In the genomic region with DNA sequence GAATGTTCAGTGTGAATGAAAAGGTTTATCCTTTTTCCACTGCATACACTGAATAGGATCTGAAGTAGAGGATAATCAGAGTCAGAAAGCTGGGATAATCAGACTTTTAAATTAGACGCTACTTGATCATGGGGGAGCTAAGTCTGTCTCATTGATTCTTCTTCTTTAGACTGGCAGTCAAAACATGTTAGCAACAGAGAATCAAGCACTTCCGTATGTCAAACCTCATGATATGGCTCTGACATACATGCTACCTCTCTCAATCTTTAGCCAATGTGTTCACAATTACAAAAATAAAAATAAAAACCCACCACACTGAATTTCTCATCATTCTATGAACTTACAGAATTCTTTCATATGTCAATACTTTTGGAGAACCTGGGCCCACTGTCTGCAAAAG, we compare ENCODE assay signal across 38 cellular contexts. TPM values are rescaled to one million over a fixed set of nuclear protein-coding genes. Genes with fewer than 3 reads are reported as not detected.
"Had no signal": no experiment of that assay in that cellular context is flagged by ENCODE, and none has a peak within 500 bp of the region (broad histone marks: within the 10 kb centered on the region; RNA-seq: fewer than 3 reads in every experiment).

No MANE protein-coding gene starts in this region.

- H3K27ac ChIP-seq: KMS-11 had no signal

- H3K36me3 ChIP-seq: MG63 had no signal

- H3K4me2 ChIP-seq: KMS-11 had no signal

- H3K27me3 ChIP-seq: MG63 had no signal

- H3K9me3 ChIP-seq: MG63 had no signal

- DNase-seq: Karpas-422, Kasumi-1, MG63, MM.1S, MV-4-11, NCI-H1048, NCI-H1092, NCI-H1092 treated with DMSO at 0.1 percent for 48 hours, NCI-H1105, NCI-H1105 treated with DMSO at 0.1 percent for 48 hours, NCI-H1417, NCI-H1417 treated with DMSO at 0.1 percent for 48 hours, NCI-H1436, NCI-H1436 treated with DMSO at 0.1 percent for 48 hours, NCI-H146, NCI-H1694, NCI-H1694 treated with DMSO at 0.1 percent for 48 hours, NCI-H187, NCI-H187 treated with DMSO at 0.1 percent for 48 hours, NCI-H1930, NCI-H2029, NCI-H2029 treated with DMSO at 0.1 percent for 48 hours, NCI-H2081, NCI-H2081 treated with DMSO at 0.1 percent for 48 hours, NCI-H2107, NCI-H2171, NCI-H2171 treated with DMSO at 0.1 percent for 48 hours, NCI-H2227 treated with DMSO at 0.1 percent for 48 hours, NCI-H226, NCI-H345, NCI-H446, NCI-H446 treated with DMSO at 0.1 percent for 48 hours, NCI-H510A had no signal

- H3K4me3 ChIP-seq: MG63 had no signal

- H3K9ac ChIP-seq: KMS-11 had no signal

RNA-seq across cellular contexts. Expression of gene OR13F1, which starts 19.0 kb away (rescaled TPM):
- total RNA-seq: LHCN-M2, M059J, MCF 10A, NCI-H460 had no signal

RNA-seq across cellular contexts. Expression of gene OR13C4, which starts 42.0 kb away (rescaled TPM):
- total RNA-seq: LHCN-M2, M059J, MCF 10A, NCI-H460 had no signal

RNA-seq across cellular contexts. Expression of gene OR13C3, which starts 51.6 kb away (rescaled TPM):
- total RNA-seq: LHCN-M2, M059J, MCF 10A, NCI-H460 had no signal
